10 cellular contexts compared by ENCODE assay signal in the genomic region with DNA sequence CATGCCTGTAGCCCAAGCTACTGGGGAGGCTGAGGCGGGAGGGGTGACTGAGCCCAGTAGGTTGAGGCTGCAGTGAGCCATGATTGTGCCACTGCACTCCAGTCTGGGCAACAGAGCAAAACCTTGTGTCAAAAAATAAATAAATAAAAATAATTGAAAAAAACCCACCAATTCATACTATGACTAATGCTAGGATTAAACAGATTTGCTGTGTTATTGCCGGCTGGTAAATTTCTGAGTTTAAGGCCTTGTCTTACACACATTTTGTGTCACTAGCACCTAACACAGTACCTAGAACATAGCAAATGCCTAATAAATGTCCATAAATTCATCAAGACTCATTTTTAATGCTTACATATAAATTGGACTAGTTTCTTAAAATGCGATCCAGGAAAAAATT. TPM values are rescaled to one million over a fixed set of nuclear protein-coding genes. Genes with fewer than 3 reads are reported as not detected.
A peak's percentile ranks its signal among the peaks of the same experiment; 100 is the strongest.
DNase-seq lines count a peak whose midpoint lies in the region; ATAC-seq, FAIRE-seq and TF ChIP-seq lines count a peak whose summit lies in the region.
"Had no signal": no experiment of that assay in that cellular context is flagged by ENCODE, and none has a peak within 500 bp of the region (broad histone marks: within the 10 kb centered on the region; RNA-seq: fewer than 3 reads in every experiment).

No MANE protein-coding gene starts in this region.

- ATAC-seq in natural killer cell (no peak), HG03280 (IDR thresholded peaks at IDR 0.05; ENCODE audit: unreplicated experiment) (no peak)

- DNase-seq in LHCN-M2 (ENCODE audit: low read depth) (peak; percentile 77), bronchial epithelial cell (ENCODE audit: low read depth) (peak; percentile 21), natural killer cell (no peak), iPS-NIHi11 (ENCODE audit: low spot score) (no peak), NCI-H526 treated with DMSO at 0.1 percent for 48 hours (lab: John Stamatoyannopoulos, UW) (no peak)
- DNase-seq in stimulated activated CD4-positive, alpha-beta T cell treated with anti-CD3 and anti-CD28 coated beads, Interleukin-1b, Interleukin-23, amount 100 ng/mL, for 48 hours = no peak
- DNase-seq: NCI-H1105, SIG-M5 had no signal

- no peaks in the 10 kb centered on the region for H3K9me3 ChIP-seq in BLaER1

- H3K27ac ChIP-seq in BLaER1 = peak overlapping the region; percentile 7; the same call in 1 of the 2 replicates

- no peaks in the 10 kb centered on the region for H3K36me3 Mint-ChIP-seq in natural killer cell

- no peak for FAIRE-seq in bronchial epithelial cell (lab: Jason Lieb, UNC)

- no peak overlapping the region for H3K9ac ChIP-seq in BLaER1

- H3K4me3 Mint-ChIP-seq in natural killer cell = peak overlapping the region; percentile 82

- H4K20me1 ChIP-seq in BLaER1 = peaks cover 24% of the 10 kb centered on the region

- no peaks in the 10 kb centered on the region for H3K9me3 Mint-ChIP-seq in natural killer cell

- intact Hi-C loops in natural killer cell (cut with micrococcal nuclease) = loop anchor here (5.0 kb wide), 1 partner anchor 108 kb away; no protein-coding TSS in a partner anchor

- peaks cover 100% of the 10 kb centered on the region for H3K4me1 ChIP-seq in BLaER1

- TF ChIP-seq CTCF in bronchial epithelial cell (IDR thresholded peaks at IDR 0.05; ENCODE audit: insufficient read depth, low read length, severe bottlenecking) (no peak), natural killer cell (IDR thresholded peaks at IDR 0.05) (no peak)

- H3K36me3 ChIP-seq in BLaER1 (peaks cover under 1% of the 10 kb centered on the region; the same call in 1 of the 2 replicates), bronchial epithelial cell (ENCODE audit: control insufficient read depth, insufficient read depth, low read length) (no peaks in the 10 kb centered on the region)

- no peak overlapping the region for H3K4me3 ChIP-seq in BLaER1
- H3K4me3 ChIP-seq in bronchial epithelial cell (ENCODE audit: low read depth, low read length) = no peak overlapping the region

- H3K4me2 ChIP-seq in BLaER1 = peak overlapping the region; percentile 93; the same call in 1 of the 2 replicates

- no peaks in the 10 kb centered on the region for H3K27me3 Mint-ChIP-seq in natural killer cell (ENCODE audit: low read depth in 2 of 2)

- peaks cover 75 to 76% of the 10 kb centered on the region in 2 donors for H3K4me1 Mint-ChIP-seq in natural killer cell

- no peaks in the 10 kb centered on the region for H3K27me3 ChIP-seq in BLaER1
- no peaks in the 10 kb centered on the region for H3K27me3 ChIP-seq in bronchial epithelial cell (ENCODE audit: control insufficient read depth, insufficient read depth, low read length)

- peak overlapping the region; percentile 88 to 99 for H3K27ac Mint-ChIP-seq in natural killer cell

RNA-seq across cellular contexts. Expression of a gene that starts 8.7 kb away (rescaled TPM):
- 118 and 164 TPM in 2 replicates for total RNA-seq in LHCN-M2 (2014; rRNA removed)
- 38.0 TPM for polyA plus RNA-seq in LHCN-M2 (2012)
- 71.8 and 75.0 TPM in 2 replicates for total RNA-seq in bronchial epithelial cell
- total RNA-seq in natural killer cell = 100 to 1,000 TPM; 137 to 163 (median 160) TPM

RNA-seq across cellular contexts. Expression of a gene that starts 35.7 kb away (rescaled TPM):
- total RNA-seq in LHCN-M2 (2014; rRNA removed) (5.9 and 9.2 TPM in 2 replicates), bronchial epithelial cell (5.8 and 7.4 TPM in 2 replicates), natural killer cell (10 to 100 TPM; 19.9 to 25.5 (median 20.1) TPM)
- 7.0 TPM for polyA plus RNA-seq in LHCN-M2 (2012)

Comparison
In these comparisons a context has a peak if more than half of its experiments do, and no peak if none do; other contexts are left out.
1. DNase-seq: peak in LHCN-M2 (single experiment) and bronchial epithelial cell (single experiment); none in natural killer cell (single experiment), iPS-NIHi11 (single experiment), NCI-H526 treated with DMSO at 0.1 percent for 48 hours (single experiment) and stimulated activated CD4-positive, alpha-beta T cell treated with anti-CD3 and anti-CD28 coated beads, Interleukin-1b, Interleukin-23, amount 100 ng/mL, for 48 hours (single experiment).